Comparison of ENCODE assay signal across 10 cellular contexts in genomic region chr14:71856199-71856919, GRCh38.
DNase-seq lines count a peak whose midpoint lies in the region; ATAC-seq, FAIRE-seq and TF ChIP-seq lines count a peak whose summit lies in the region.
"Had no signal": no experiment of that assay in that cellular context is flagged by ENCODE, and none has a peak within 500 bp of the region (broad histone marks: within the 10 kb centered on the region; RNA-seq: fewer than 3 reads in every experiment).

No MANE protein-coding gene starts in this region.

- no peak for ATAC-seq in A549
- no peak for ATAC-seq in activated naive CD8-positive, alpha-beta T cell treated with anti-CD3 and anti-CD28 coated beads, Interleukin-2, amount 10 ng/mL, durations not matched to agents 7 days and 5 days (ENCODE audit: low read depth)
- ATAC-seq in HG03045 (IDR thresholded peaks at IDR 0.05; ENCODE audit: unreplicated experiment): no peak
- no peak for ATAC-seq in GM19397 (IDR thresholded peaks at IDR 0.05; ENCODE audit: unreplicated experiment)

- CTCF ChIA-PET in A549 (lab: Yijun Ruan, JAX): interaction anchor here (0.7 to 4.4 kb wide), 5 partner anchors 16 to 718 kb away, joined by 3 to 31 read pairs (median 3); no protein-coding TSS in a partner anchor

- no peak for TF ChIP-seq POLR2A in A549 (IDR thresholded peaks at IDR 0.05; ENCODE audit: low read length)

- H3K4me3 Mint-ChIP-seq in activated naive CD8-positive, alpha-beta T cell treated with anti-CD3 and anti-CD28 coated beads, Interleukin-2, amount 10 ng/mL, durations not matched to agents 7 days and 5 days: peak overlapping the region; percentile 5

- H3K9me3 Mint-ChIP-seq in activated naive CD8-positive, alpha-beta T cell treated with anti-CD3 and anti-CD28 coated beads, Interleukin-2, amount 10 ng/mL, durations not matched to agents 7 days and 5 days: no peaks in the 10 kb centered on the region

- no peak for TF ChIP-seq EP300 in A549 (IDR thresholded peaks at IDR 0.05)

- no peak overlapping the region for H3K4me2 ChIP-seq in A549

- H3K4me1 ChIP-seq in A549: 0 out of 3 replicates have a peak, but pooled peaks cover 4% of the 10 kb centered on the region

- no peak for TF ChIP-seq CTCF in A549 (IDR thresholded peaks at IDR 0.05)
- TF ChIP-seq CTCF in GM06990 (IDR thresholded peaks at IDR 0.05; ENCODE audit: insufficient read depth, low read length, poor library complexity, severe bottlenecking): no peak

- no peak overlapping the region for H3K27ac ChIP-seq in A549

- TF ChIP-seq RAD21 in A549 (conservative IDR thresholded peaks at IDR 0.05 in 1 of 2, IDR thresholded peaks at IDR 0.05 in 1 of 2): no peak

- H3K9me3 ChIP-seq in A549: no peaks in the 10 kb centered on the region

- H3K27me3 ChIP-seq in GM06990 (replicated peaks; ENCODE audit: control insufficient read depth, insufficient read depth, low read length): no peaks in the 10 kb centered on the region

- H3K4me1 Mint-ChIP-seq in activated naive CD8-positive, alpha-beta T cell treated with anti-CD3 and anti-CD28 coated beads, Interleukin-2, amount 10 ng/mL, durations not matched to agents 7 days and 5 days: peaks cover 6% of the 10 kb centered on the region

- WGBS in A549 (ENCODE audit: missing lambda C conversion rate): 20% methylated on average over 9 of the region's 9 CpGs

- H3K36me3 Mint-ChIP-seq in activated naive CD8-positive, alpha-beta T cell treated with anti-CD3 and anti-CD28 coated beads, Interleukin-2, amount 10 ng/mL, durations not matched to agents 7 days and 5 days: no peaks in the 10 kb centered on the region

- DNase-seq in A549 (ENCODE audit: low read depth in 1 of 2, low spot score in 1 of 2) (no peak), GM06990 (ENCODE audit: extremely low read depth, insufficient read length) (peak; percentile 46), KG1 (lab: John Stamatoyannopoulos, UW) (peak; percentile 54), NCI-H446 (lab: John Stamatoyannopoulos, UW) (no peak), germinal center (ENCODE audit: low spot score) (no peak)
- no peak for DNase-seq in activated naive CD8-positive, alpha-beta T cell treated with anti-CD3 and anti-CD28 coated beads, Interleukin-2, amount 10 ng/mL, durations not matched to agents 7 days and 5 days
- DNase-seq: NCI-H2029 treated with DMSO at 0.1 percent for 48 hours, SHP77 treated with DMSO at 0.1 percent for 48 hours had no signal

- no peak overlapping the region for H3K27ac Mint-ChIP-seq in activated naive CD8-positive, alpha-beta T cell treated with anti-CD3 and anti-CD28 coated beads, Interleukin-2, amount 10 ng/mL, durations not matched to agents 7 days and 5 days

- POLR2A ChIA-PET in A549 (lab: Yijun Ruan, JAX): no interaction called here
- POLR2A ChIA-PET in activated naive CD8-positive, alpha-beta T cell treated with anti-CD3 and anti-CD28 coated beads, Interleukin-2, amount 10 ng/mL, durations not matched to agents 7 days and 5 days (lab: Charles Lee): no interaction called here

- FAIRE-seq in A549 (lab: Jason Lieb, UNC): no peak

- peaks cover 32% of the 10 kb centered on the region for H3K27me3 Mint-ChIP-seq in activated naive CD8-positive, alpha-beta T cell treated with anti-CD3 and anti-CD28 coated beads, Interleukin-2, amount 10 ng/mL, durations not matched to agents 7 days and 5 days

- H3K4me3 ChIP-seq in A549 (no peak overlapping the region), GM06990 (replicated peaks; ENCODE audit: low read depth, low read length) (no peak overlapping the region)

- no peaks in the 10 kb centered on the region for H3K36me3 ChIP-seq in GM06990 (ENCODE audit: control insufficient read depth, insufficient read depth, low read length)

TF ChIP-seq in A549, 52 proteins besides CTCF, POLR2A, EP300 and RAD21:
- TF ChIP-seq MAFK (IDR thresholded peaks at IDR 0.05; ENCODE audit: partially characterized antibody) (peak; percentile 18), ZNF302 (CRISPR knock-in tag; IDR thresholded peaks at IDR 0.05) (no peak)

Comparison
In these comparisons a context has a peak if more than half of its experiments do, and no peak if none do; other contexts are left out.
1. DNase-seq: peak in GM06990 (single experiment) and KG1 (single experiment); none in A549 (0 of 2), activated naive CD8-positive, alpha-beta T cell treated with anti-CD3 and anti-CD28 coated beads, Interleukin-2, amount 10 ng/mL, durations not matched to agents 7 days and 5 days (single experiment), NCI-H446 (0 of 2) and germinal center (single experiment).